ENCODE assay signal across 8 cellular contexts in genomic region chr5:123512631-123513461, GRCh38. TPM values are rescaled to one million over a fixed set of nuclear protein-coding genes. Genes with fewer than 3 reads are reported as not detected.
A peak's percentile ranks its signal among the peaks of the same experiment; 100 is the strongest.
DNase-seq lines count a peak whose midpoint lies in the region; ATAC-seq and TF ChIP-seq lines count a peak whose summit lies in the region.

No MANE protein-coding gene starts in this region.

- peaks cover 47% of the 10 kb centered on the region for H3K4me1 Mint-ChIP-seq in T-helper 2 cell treated with Interferon-gamma antibody and Interleukin-4, amounts not matched to agents 5 μg/mL and 100 μg/mL, for 36 hours (ENCODE audit: low read depth)
- peaks cover 57% of the 10 kb centered on the region for H3K4me1 Mint-ChIP-seq in brain

- ATAC-seq in GM19397 (IDR thresholded peaks at IDR 0.05; ENCODE audit: unreplicated experiment) (peak; percentile 22), HG03521 (IDR thresholded peaks at IDR 0.05; ENCODE audit: unreplicated experiment) (peak; percentile 21)

- H3K4me3 ChIP-seq in skin epidermis = peak overlapping the region; percentile 62 to 89 (median 79)

- no peak for TF ChIP-seq CTCF in brain (conservative IDR thresholded peaks at IDR 0.05)

- H3K27ac Mint-ChIP-seq in T-helper 2 cell treated with Interferon-gamma antibody and Interleukin-4, amounts not matched to agents 5 μg/mL and 100 μg/mL, for 36 hours = peak overlapping the region; percentile 82
- H3K27ac Mint-ChIP-seq in brain = peak overlapping the region; percentile 88 to 99 (median 92)

- H3K27ac ChIP-seq in skin epidermis = peak overlapping the region; percentile 82 to 96 (median 92)

- H3K27me3 Mint-ChIP-seq in T-helper 2 cell treated with Interferon-gamma antibody and Interleukin-4, amounts not matched to agents 5 μg/mL and 100 μg/mL, for 36 hours (ENCODE audit: low read depth) = no peaks in the 10 kb centered on the region
- peaks cover 9% of the 10 kb centered on the region for H3K27me3 Mint-ChIP-seq in brain

- H3K36me3 Mint-ChIP-seq in T-helper 2 cell treated with Interferon-gamma antibody and Interleukin-4, amounts not matched to agents 5 μg/mL and 100 μg/mL, for 36 hours (ENCODE audit: low read depth) = peaks cover 8% of the 10 kb centered on the region
- peaks cover 4% of the 10 kb centered on the region for H3K36me3 Mint-ChIP-seq in brain

- no peaks in the 10 kb centered on the region for H3K9me3 Mint-ChIP-seq in T-helper 2 cell treated with Interferon-gamma antibody and Interleukin-4, amounts not matched to agents 5 μg/mL and 100 μg/mL, for 36 hours
- peaks cover 0 to 6% (median 0%) of the 10 kb centered on the region in 5 experiments for H3K9me3 Mint-ChIP-seq in brain

- H3K4me3 Mint-ChIP-seq in T-helper 2 cell treated with Interferon-gamma antibody and Interleukin-4, amounts not matched to agents 5 μg/mL and 100 μg/mL, for 36 hours = peak overlapping the region; percentile 93
- peak overlapping the region; percentile 93 to 98 (median 97) for H3K4me3 Mint-ChIP-seq in brain

- DNase-seq in C1 segment of cervical spinal cord (lab: John Stamatoyannopoulos, UW) = peak in 9 of 14 donors; percentile 26 to 55 (median 40)
- DNase-seq in T-helper 2 cell treated with Interferon-gamma antibody and Interleukin-4, amounts not matched to agents 5 μg/mL and 100 μg/mL, for 36 hours (ENCODE audit: low spot score) = peak; percentile 52
- peak; percentile 42 for DNase-seq in iPS-NIHi7 (ENCODE audit: extremely low spot score)
- DNase-seq in NCI-H774 (lab: John Stamatoyannopoulos, UW) = no peak

RNA-seq across cellular contexts. Expression of gene CSNK1G3, which starts 0.9 kb away (rescaled TPM):
- 3.6 TPM for polyA plus RNA-seq in brain (ENCODE audit: insufficient read depth, low read depth, low replicate concordance)
